Comparison of ENCODE assay signal across 8 cellular contexts in the genomic region with DNA sequence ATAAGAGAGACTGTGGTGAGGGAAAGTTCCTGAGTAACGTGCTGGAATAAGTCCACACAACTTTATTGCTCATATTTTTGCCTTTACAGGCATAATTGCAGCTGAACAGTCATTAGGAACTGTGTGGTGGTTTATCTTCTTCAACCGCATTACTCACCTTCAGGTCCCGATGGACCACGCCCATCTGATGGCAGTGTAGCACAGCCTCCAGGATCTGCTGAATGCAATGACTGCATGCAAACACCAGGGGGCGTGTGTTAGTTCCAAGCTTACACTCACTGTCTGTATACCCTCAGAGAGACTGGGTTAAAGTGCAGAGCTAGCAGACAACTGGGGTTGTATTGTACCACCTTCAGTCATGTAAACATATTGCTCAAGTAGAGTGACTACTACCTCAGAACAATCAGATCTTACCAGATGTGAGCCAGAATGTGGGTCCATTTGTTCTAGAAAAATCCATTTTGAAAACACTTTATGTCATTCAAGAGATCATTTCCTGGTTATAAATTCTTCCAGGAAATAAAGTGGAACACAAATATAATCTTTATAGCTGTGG.
DNase-seq lines count a peak whose midpoint lies in the region; ATAC-seq and TF ChIP-seq lines count a peak whose summit lies in the region.

No MANE protein-coding gene starts in this region.

- no peaks in the 10 kb centered on the region for H3K9me3 Mint-ChIP-seq in CD8-positive, alpha-beta T cell
- H3K9me3 Mint-ChIP-seq in activated CD4-positive, alpha-beta T cell treated with anti-CD3 and anti-CD28 coated beads, Interleukin-2, amount 10 ng/mL, durations not matched to agents 7 days and 5 days: no peaks in the 10 kb centered on the region

- CTCF ChIA-PET in CD8-positive, alpha-beta T cell (lab: Charles Lee): interaction anchor here (0.6 to 2.8 kb wide), 40 partner anchors 8 to 837 kb away, joined by 3 to 24 read pairs (median 4); no protein-coding TSS in a partner anchor
- CTCF ChIA-PET in activated CD4-positive, alpha-beta T cell treated with anti-CD3 and anti-CD28 coated beads, Interleukin-2, amount 10 ng/mL, durations not matched to agents 7 days and 5 days (lab: Charles Lee): interaction anchor here (0.6 to 3.1 kb wide), 26 partner anchors 9 to 338 kb away, joined by 3 to 27 read pairs (median 4); no protein-coding TSS in a partner anchor

- POLR2A ChIA-PET in CD8-positive, alpha-beta T cell (lab: Charles Lee): interaction anchor here (0.6 to 1.4 kb wide), 7 partner anchors 9 to 215 kb away, joined by 3 to 12 read pairs (median 3); no protein-coding TSS in a partner anchor
- POLR2A ChIA-PET in activated CD4-positive, alpha-beta T cell treated with anti-CD3 and anti-CD28 coated beads, Interleukin-2, amount 10 ng/mL, durations not matched to agents 7 days and 5 days (lab: Charles Lee): no interaction called here

- H3K27me3 ChIP-seq in CD8-positive, alpha-beta T cell (ENCODE audit: insufficient read depth, low read length): no peaks in the 10 kb centered on the region

- WGBS in lower leg skin, 2 donors: 9 to 11% methylated on average over 5 of the region's 5 CpGs

- peak; percentile 73 to 93 (median 86) for DNase-seq in CD8-positive, alpha-beta T cell
- DNase-seq in NCI-H774 (lab: John Stamatoyannopoulos, UW): peak; percentile 25
- peak; percentile 94 for DNase-seq in activated CD4-positive, alpha-beta T cell treated with anti-CD3 and anti-CD28 coated beads, Interleukin-2, amount 10 ng/mL, durations not matched to agents 7 days and 5 days
- DNase-seq in dermis blood vessel endothelial cell: peak; percentile 97
- peak; percentile 90 to 96 for DNase-seq in lower leg skin (ENCODE audit: low spot score in 2 of 2)
- peak; percentile 83 to 90 (median 88) for DNase-seq in stimulated activated CD4-positive, alpha-beta T cell treated with anti-CD3 and anti-CD28 coated beads, TNF-alpha, amount 100 ng/mL, for 24 hours (ENCODE audit: low read depth in 3 of 3)

- H3K4me3 Mint-ChIP-seq in CD8-positive, alpha-beta T cell: no peak overlapping the region
- no peak overlapping the region for H3K4me3 Mint-ChIP-seq in activated CD4-positive, alpha-beta T cell treated with anti-CD3 and anti-CD28 coated beads, Interleukin-2, amount 10 ng/mL, durations not matched to agents 7 days and 5 days

- H3K36me3 ChIP-seq in CD8-positive, alpha-beta T cell (ENCODE audit: insufficient read depth, low read length): no peaks in the 10 kb centered on the region

- H3K4me1 Mint-ChIP-seq in CD8-positive, alpha-beta T cell (ENCODE audit: low read depth): peaks cover 12% of the 10 kb centered on the region
- H3K4me1 Mint-ChIP-seq in activated CD4-positive, alpha-beta T cell treated with anti-CD3 and anti-CD28 coated beads, Interleukin-2, amount 10 ng/mL, durations not matched to agents 7 days and 5 days: peaks cover 18% of the 10 kb centered on the region

- ATAC-seq in CD8-positive, alpha-beta T cell: peak; percentile 100
- ATAC-seq in GM19455 (IDR thresholded peaks at IDR 0.05; ENCODE audit: unreplicated experiment): peak; percentile 99
- peak; percentile 99 for ATAC-seq in HG03558 (IDR thresholded peaks at IDR 0.05; ENCODE audit: extremely low read depth, unreplicated experiment)

- TF ChIP-seq POLR2A in lower leg skin (IDR thresholded peaks at IDR 0.05): no peak

- no peak overlapping the region for H3K4me3 ChIP-seq in CD8-positive, alpha-beta T cell (ENCODE audit: low read depth, low read length)
- no peak overlapping the region for H3K4me3 ChIP-seq in lower leg skin (ENCODE audit: low read depth, poor library complexity, severe bottlenecking)

- H3K27ac Mint-ChIP-seq in CD8-positive, alpha-beta T cell: peak overlapping the region; percentile 70
- H3K27ac Mint-ChIP-seq in activated CD4-positive, alpha-beta T cell treated with anti-CD3 and anti-CD28 coated beads, Interleukin-2, amount 10 ng/mL, durations not matched to agents 7 days and 5 days: peak overlapping the region; percentile 54

- peaks cover 17% of the 10 kb centered on the region for H3K36me3 Mint-ChIP-seq in CD8-positive, alpha-beta T cell
- H3K36me3 Mint-ChIP-seq in activated CD4-positive, alpha-beta T cell treated with anti-CD3 and anti-CD28 coated beads, Interleukin-2, amount 10 ng/mL, durations not matched to agents 7 days and 5 days (ENCODE audit: low read depth): peaks cover 22% of the 10 kb centered on the region

- peaks cover 11% of the 10 kb centered on the region for H3K4me1 ChIP-seq in CD8-positive, alpha-beta T cell (ENCODE audit: insufficient read depth, low read length)

- H3K9me3 ChIP-seq in CD8-positive, alpha-beta T cell (ENCODE audit: low read length): no peaks in the 10 kb centered on the region

- H3K27ac ChIP-seq in CD8-positive, alpha-beta T cell (ENCODE audit: low read depth, low read length): no peak overlapping the region

- H3K27me3 Mint-ChIP-seq in CD8-positive, alpha-beta T cell (ENCODE audit: low read depth): no peaks in the 10 kb centered on the region
- H3K27me3 Mint-ChIP-seq in activated CD4-positive, alpha-beta T cell treated with anti-CD3 and anti-CD28 coated beads, Interleukin-2, amount 10 ng/mL, durations not matched to agents 7 days and 5 days: no peaks in the 10 kb centered on the region

- peak; percentile 94 for TF ChIP-seq CTCF in CD8-positive, alpha-beta T cell (IDR thresholded peaks at IDR 0.05)
- TF ChIP-seq CTCF in lower leg skin (IDR thresholded peaks at IDR 0.05): peak in 2 of 3 donors; percentile 76 to 98

- intact Hi-C loops in CD8-positive, alpha-beta T cell (cut with DNase I, micrococcal nuclease): loop anchor here (1.0 to 10.0 kb wide), 10 partner anchors 15 to 523 kb away; no protein-coding TSS in a partner anchor
- intact Hi-C loops in lower leg skin (cut with DNase I; ENCODE audit: low total_unique reads): no loop called here

Comparison
In these comparisons a context has a peak if more than half of its experiments do, and no peak if none do; other contexts are left out.
1. DNase-seq: peak in every context shown above with its lines; median percentile 97 in dermis blood vessel endothelial cell; 94 in activated CD4-positive, alpha-beta T cell treated with anti-CD3 and anti-CD28 coated beads, Interleukin-2, amount 10 ng/mL, durations not matched to agents 7 days and 5 days; 93 in lower leg skin; 88 in stimulated activated CD4-positive, alpha-beta T cell treated with anti-CD3 and anti-CD28 coated beads, TNF-alpha, amount 100 ng/mL, for 24 hours; 86 in CD8-positive, alpha-beta T cell; 25 in NCI-H774.